Comparison of ENCODE assay signal across 21 cellular contexts in the genomic region with DNA sequence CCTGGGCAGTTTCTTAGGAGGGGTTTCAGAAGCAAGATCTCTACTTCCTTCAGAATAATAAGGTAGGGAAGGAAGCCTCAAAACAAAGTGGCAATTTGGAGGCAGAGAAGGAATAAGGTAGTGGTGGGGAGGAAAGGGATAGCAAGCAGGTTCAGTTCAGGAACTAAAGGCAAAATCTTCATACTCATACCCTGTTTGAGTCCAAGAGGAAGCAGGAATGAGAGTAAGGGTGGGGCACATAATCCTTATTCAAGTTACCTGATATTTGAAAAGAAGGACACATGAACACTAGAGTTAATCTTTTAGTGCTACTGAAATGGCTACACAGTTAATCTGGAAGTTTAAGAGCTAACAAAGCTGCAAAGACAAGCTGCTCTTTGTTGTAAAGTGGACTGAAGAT.
"Had no signal": no experiment of that assay in that cellular context is flagged by ENCODE, and none has a peak within 500 bp of the region (broad histone marks: within the 10 kb centered on the region; RNA-seq: fewer than 3 reads in every experiment).

No MANE protein-coding gene starts in this region.

- DNase-seq: activated CD4-positive, alpha-beta T cell treated with anti-CD3 and anti-CD28 coated beads for 1 hour; activated CD4-positive, alpha-beta T cell treated with anti-CD3 and anti-CD28 coated beads, Interleukin-2, amount 50 U/mL, for 48 hours; activated CD8-positive, alpha-beta memory T cell treated with anti-CD3 and anti-CD28 coated beads, Interleukin-2, amount 50 U/mL, for 4 hours; activated naive CD4-positive, alpha-beta T cell treated with Interleukin-2 at 50 U/mL for 16 hours; effector memory CD4-positive, alpha-beta T cell; islet precursor cell; right cardiac atrium; stimulated activated CD4-positive, alpha-beta T cell treated with anti-CD3 and anti-CD28 coated beads, Interleukin-4, amount 100 ng/mL, for 4 hours; stimulated activated CD8-positive, alpha-beta memory T cell treated with anti-CD3 and anti-CD28 coated beads, Interleukin-4, amount 100 ng/mL, for 48 hours; stimulated activated naive CD4-positive, alpha-beta T cell treated with Interleukin-2 at 50 U/mL for 16 hours; T-helper 9 cell; transverse colon had no signal

- H3K9me3 ChIP-seq: transverse colon, vagina had no signal

- H3K9me3 Mint-ChIP-seq: brain; central memory CD8-positive, alpha-beta T cell; dendritic cell treated with granulocyte-macrophage colony-stimulating factor and Interleukin-4, amounts not matched to agents 40 ng/mL and 50 ng/mL, for 4 days had no signal

- H3K27ac Mint-ChIP-seq: dendritic cell treated with granulocyte-macrophage colony-stimulating factor and Interleukin-4, amounts not matched to agents 40 ng/mL and 50 ng/mL, for 4 days; progenitor cell of endocrine pancreas had no signal

- H3K79me2 ChIP-seq: hepatocyte had no signal

- H3K4me3 ChIP-seq: hepatocyte, smooth muscle cell, transverse colon, vagina had no signal

- H3K27ac ChIP-seq: epithelial cell of prostate, hepatocyte, transverse colon, vagina had no signal

- H3K4me1 ChIP-seq: vagina had no signal

- ATAC-seq: left lobe of liver, right cardiac atrium had no signal

- H3K4me3 Mint-ChIP-seq: brain; central memory CD8-positive, alpha-beta T cell; dendritic cell treated with granulocyte-macrophage colony-stimulating factor and Interleukin-4, amounts not matched to agents 40 ng/mL and 50 ng/mL, for 4 days had no signal

- H2AFZ ChIP-seq: hepatocyte had no signal

- H3K4me2 ChIP-seq: hepatocyte, smooth muscle cell had no signal

- H3K27me3 Mint-ChIP-seq: brain; central memory CD8-positive, alpha-beta T cell; dendritic cell treated with granulocyte-macrophage colony-stimulating factor and Interleukin-4, amounts not matched to agents 40 ng/mL and 50 ng/mL, for 4 days had no signal

- H3K4me1 Mint-ChIP-seq: brain had no signal

- H3K27me3 ChIP-seq: hepatocyte, transverse colon, vagina had no signal
